15 cellular contexts compared by ENCODE assay signal in the genomic region with DNA sequence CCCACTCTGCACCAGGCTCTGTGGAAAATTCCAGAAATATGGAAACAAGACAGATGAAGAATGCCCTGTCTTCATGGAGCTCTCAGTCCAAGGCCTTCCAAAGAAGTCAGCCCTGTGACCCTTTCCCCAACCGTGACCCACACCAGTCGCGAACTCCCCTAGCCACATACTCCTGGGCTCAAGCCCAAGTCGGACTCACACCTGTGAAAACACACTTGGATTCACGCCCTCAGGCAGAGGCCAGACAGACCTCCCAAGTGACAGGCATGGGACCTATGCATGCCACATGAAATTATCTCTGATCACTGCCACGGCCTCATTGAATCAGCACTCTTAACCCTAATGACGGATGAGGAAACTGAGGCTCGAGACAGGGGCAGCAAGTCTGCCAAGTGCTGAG. TPM values are rescaled to one million over a fixed set of nuclear protein-coding genes. Genes with fewer than 3 reads are reported as not detected.
A peak's percentile ranks its signal among the peaks of the same experiment; 100 is the strongest.
DNase-seq lines count a peak whose midpoint lies in the region; ATAC-seq, FAIRE-seq and TF ChIP-seq lines count a peak whose summit lies in the region.
"Had no signal": no experiment of that assay in that cellular context is flagged by ENCODE, and none has a peak within 500 bp of the region (broad histone marks: within the 10 kb centered on the region; RNA-seq: fewer than 3 reads in every experiment).

No MANE protein-coding gene starts in this region.

- H3K27me3 ChIP-seq in BLaER1 (no peaks in the 10 kb centered on the region), astrocyte (ENCODE audit: insufficient read depth, low read length) (no peaks in the 10 kb centered on the region), iPS-20b (ENCODE audit: insufficient read depth, low read length) (no peaks in the 10 kb centered on the region; the same call in 1 of the 2 replicates), rectal smooth muscle tissue (ENCODE audit: control insufficient read depth, insufficient read depth, low read length) (no peaks in the 10 kb centered on the region)
- H3K27me3 ChIP-seq: body of pancreas had no signal

- no peak for TF ChIP-seq CTCF in astrocyte (IDR thresholded peaks at IDR 0.05; ENCODE audit: insufficient read depth, low read depth, low read length)

- H3K27ac ChIP-seq in BLaER1 (peak overlapping the region; percentile 80), astrocyte (ENCODE audit: low read depth, low read length) (no peak overlapping the region), iPS-20b (ENCODE audit: low read length) (no peak overlapping the region), rectal smooth muscle tissue (ENCODE audit: low read depth, low read length) (peak overlapping the region; percentile 96)
- H3K27ac ChIP-seq: A549 had no signal

- ATAC-seq in GM18907 (IDR thresholded peaks at IDR 0.05; ENCODE audit: unreplicated experiment): no peak
- no peak for ATAC-seq in activated naive CD8-positive, alpha-beta T cell treated with anti-CD3 and anti-CD28 coated beads, Interleukin-2, amount 50 U/mL, for 24 hours
- ATAC-seq: A549; activated CD4-positive, alpha-beta T cell treated with anti-CD3 and anti-CD28 coated beads for 36 hours; body of pancreas had no signal

- no peak overlapping the region for H3K4me2 ChIP-seq in BLaER1
- peak overlapping the region; percentile 74 for H3K4me2 ChIP-seq in astrocyte (ENCODE audit: low read length)
- H3K4me2 ChIP-seq: A549 had no signal

- peak overlapping the region; percentile 57 for H3K4me3 Mint-ChIP-seq in astrocyte (ENCODE audit: unreplicated experiment)
- H3K4me3 Mint-ChIP-seq in activated naive CD8-positive, alpha-beta T cell treated with anti-CD3 and anti-CD28 coated beads, Interleukin-2, amount 50 U/mL, for 24 hours: no peak overlapping the region
- H3K4me3 Mint-ChIP-seq: activated CD4-positive, alpha-beta T cell treated with anti-CD3 and anti-CD28 coated beads for 36 hours had no signal

- H3K4me3 ChIP-seq in BLaER1 (no peak overlapping the region), astrocyte (ENCODE audit: insufficient read depth, low read depth, low read length) (no peak overlapping the region), iPS-20b (ENCODE audit: low read length) (no peak overlapping the region; the same call in 1 of the 2 replicates), rectal smooth muscle tissue (ENCODE audit: low read length) (peak overlapping the region; percentile 12)
- H3K4me3 ChIP-seq: A549, body of pancreas had no signal

- no peak overlapping the region for H2AFZ ChIP-seq in astrocyte (ENCODE audit: low read depth, low read length)

- peaks cover 40% of the 10 kb centered on the region for H3K4me1 Mint-ChIP-seq in astrocyte (ENCODE audit: low read depth, unreplicated experiment)
- H3K4me1 Mint-ChIP-seq in activated naive CD8-positive, alpha-beta T cell treated with anti-CD3 and anti-CD28 coated beads, Interleukin-2, amount 50 U/mL, for 24 hours: no peaks in the 10 kb centered on the region

- H3K9me3 ChIP-seq in BLaER1 (no peaks in the 10 kb centered on the region), astrocyte (ENCODE audit: insufficient read depth, low read depth, low read length) (no peaks in the 10 kb centered on the region), iPS-20b (ENCODE audit: insufficient read depth, low read depth, low read length) (no peaks in the 10 kb centered on the region)
- H3K9me3 ChIP-seq: A549, body of pancreas, Caco-2 had no signal

- no peaks in the 10 kb centered on the region for H3K27me3 Mint-ChIP-seq in astrocyte (ENCODE audit: low read depth, unreplicated experiment)
- peaks cover 6% of the 10 kb centered on the region for H3K27me3 Mint-ChIP-seq in activated naive CD8-positive, alpha-beta T cell treated with anti-CD3 and anti-CD28 coated beads, Interleukin-2, amount 50 U/mL, for 24 hours

- FAIRE-seq in astrocyte (lab: Jason Lieb, UNC): no peak
- FAIRE-seq in frontal cortex (lab: Jason Lieb, UNC): no peak
- FAIRE-seq: A549 had no signal

- DNase-seq in astrocyte (ENCODE audit: low read depth) (no peak), frontal cortex (ENCODE audit: low spot score in 2 of 2) (no peak), iPS-NIHi11 (ENCODE audit: low spot score) (no peak)
- no peak for DNase-seq in activated naive CD8-positive, alpha-beta T cell treated with anti-CD3 and anti-CD28 coated beads, Interleukin-2, amount 50 U/mL, for 24 hours
- DNase-seq: activated CD4-positive, alpha-beta T cell treated with anti-CD3 and anti-CD28 coated beads for 36 hours; activated T-cell treated with anti-CD3 and anti-CD28 coated beads, Interleukin-2, amount 50 U/mL, for 48 hours; body of pancreas; Caco-2; erythroblast; trophoblast cell had no signal

- H3K36me3 ChIP-seq in BLaER1 (no peaks in the 10 kb centered on the region), astrocyte (ENCODE audit: insufficient read depth, low read length) (no peaks in the 10 kb centered on the region), iPS-20b (ENCODE audit: insufficient read depth, low read depth, low read length) (no peaks in the 10 kb centered on the region), rectal smooth muscle tissue (ENCODE audit: control insufficient read depth, insufficient read depth, low read length) (no peaks in the 10 kb centered on the region)

- peaks cover 8% of the 10 kb centered on the region for H3K36me3 Mint-ChIP-seq in astrocyte (ENCODE audit: low read depth, unreplicated experiment)
- no peaks in the 10 kb centered on the region for H3K36me3 Mint-ChIP-seq in activated naive CD8-positive, alpha-beta T cell treated with anti-CD3 and anti-CD28 coated beads, Interleukin-2, amount 50 U/mL, for 24 hours (ENCODE audit: low read depth)

- H3K27ac Mint-ChIP-seq in astrocyte (ENCODE audit: unreplicated experiment): peak overlapping the region; percentile 38
- no peak overlapping the region for H3K27ac Mint-ChIP-seq in activated naive CD8-positive, alpha-beta T cell treated with anti-CD3 and anti-CD28 coated beads, Interleukin-2, amount 50 U/mL, for 24 hours
- H3K27ac Mint-ChIP-seq: activated CD4-positive, alpha-beta T cell treated with anti-CD3 and anti-CD28 coated beads for 36 hours had no signal

- H3K9me3 Mint-ChIP-seq in astrocyte (ENCODE audit: unreplicated experiment): no peaks in the 10 kb centered on the region
- H3K9me3 Mint-ChIP-seq in activated naive CD8-positive, alpha-beta T cell treated with anti-CD3 and anti-CD28 coated beads, Interleukin-2, amount 50 U/mL, for 24 hours: no peaks in the 10 kb centered on the region

- peak overlapping the region; percentile 74 for H3K9ac ChIP-seq in BLaER1
- H3K9ac ChIP-seq in astrocyte (ENCODE audit: low read length): peak overlapping the region; percentile 58
- H3K9ac ChIP-seq in iPS-20b (ENCODE audit: low read depth, low read length): peak overlapping the region; percentile 18; the same call in 1 of the 2 replicates
- H3K9ac ChIP-seq in rectal smooth muscle tissue (ENCODE audit: low read length): no peak overlapping the region

- peaks cover 13% of the 10 kb centered on the region; the same call in 1 of the 2 replicates for H4K20me1 ChIP-seq in BLaER1
- H4K20me1 ChIP-seq in astrocyte (ENCODE audit: insufficient read depth, low read length): peaks cover 44% of the 10 kb centered on the region

- peaks cover 23% of the 10 kb centered on the region for H3K79me2 ChIP-seq in astrocyte (ENCODE audit: insufficient read depth, low read length)

- H3K4me1 ChIP-seq in BLaER1 (no peaks in the 10 kb centered on the region; the same call in 1 of the 2 replicates), astrocyte (ENCODE audit: insufficient read depth, low read length) (peaks cover 71% of the 10 kb centered on the region), iPS-20b (ENCODE audit: insufficient read depth, low read length) (peaks cover 32% of the 10 kb centered on the region; the same call in 1 of the 2 replicates), rectal smooth muscle tissue (ENCODE audit: control insufficient read depth, insufficient read depth, low read length) (peaks cover 94% of the 10 kb centered on the region)
- H3K4me1 ChIP-seq: A549, Caco-2 had no signal

RNA-seq across cellular contexts. Expression of a gene that starts 42.5 kb away (rescaled TPM):
- total RNA-seq in astrocyte (21.4 and 26.2 TPM in 2 replicates), frontal cortex (4.1 TPM)

RNA-seq across cellular contexts. Expression of a gene that starts 55.7 kb away (rescaled TPM):
- total RNA-seq in astrocyte: 25.3 and 31.7 TPM in 2 replicates
- total RNA-seq in frontal cortex: 5.7 TPM

Comparison
In these comparisons a context has a peak if more than half of its experiments do, and no peak if none do; other contexts are left out.
1. H3K27ac ChIP-seq: peak in BLaER1 (single experiment) and rectal smooth muscle tissue (single experiment); none in astrocyte (single experiment) and iPS-20b (single experiment).